Comparison of ENCODE assay signal across 2 cellular contexts in genomic region chr1:51654000-51654399, GRCh38.
TF ChIP-seq lines count a peak whose summit lies in the region.

No MANE protein-coding gene starts in this region.

TF ChIP-seq in liver, 16 proteins besides CTCF, POLR2A, EP300 and RAD21:
- TF ChIP-seq SP1 (IDR thresholded peaks at IDR 0.05) = peak; percentile 61
- TF ChIP-seq YY1 (IDR thresholded peaks at IDR 0.05) = peak; percentile 33
- peak; percentile 9 for TF ChIP-seq ZBTB33 (IDR thresholded peaks at IDR 0.05)
- TF ChIP-seq FOXA1 (IDR thresholded peaks at IDR 0.05) = no peak
- TF ChIP-seq TAF1 (conservative IDR thresholded peaks at IDR 0.05) = no peak
- peak; percentile 39 to 48 for TF ChIP-seq HNF4A (conservative IDR thresholded peaks at IDR 0.05)
- peak; percentile 68 for TF ChIP-seq FOXA2 (IDR thresholded peaks at IDR 0.05)
- TF ChIP-seq RXRA (IDR thresholded peaks at IDR 0.05) = peak; percentile 12 to 37

TF ChIP-seq in HepG2, 621 proteins besides CTCF, POLR2A, EP300 and RAD21:
- no peak for TF ChIP-seq ZC3H4 (CRISPR knock-in tag; IDR thresholded peaks at IDR 0.05; ENCODE audit: borderline replicate concordance)
- no peak for TF ChIP-seq ATF3 (CRISPR knock-in tag; IDR thresholded peaks at IDR 0.05)
- no peak for TF ChIP-seq ZNF792 (CRISPR knock-in tag; IDR thresholded peaks at IDR 0.05)
- no peak for TF ChIP-seq CBX1 (IDR thresholded peaks at IDR 0.05; ENCODE audit: low read depth)
- TF ChIP-seq SYNCRIP (IDR thresholded peaks at IDR 0.05; ENCODE audit: insufficient read depth, low read depth, low read length) = no peak
- TF ChIP-seq HIC2 (CRISPR knock-in tag; IDR thresholded peaks at IDR 0.05; ENCODE audit: low read depth) = no peak
- TF ChIP-seq REL (CRISPR knock-in tag; conservative IDR thresholded peaks at IDR 0.05) = no peak
